ENCODE assay signal across 21 cellular contexts in the genomic region with DNA sequence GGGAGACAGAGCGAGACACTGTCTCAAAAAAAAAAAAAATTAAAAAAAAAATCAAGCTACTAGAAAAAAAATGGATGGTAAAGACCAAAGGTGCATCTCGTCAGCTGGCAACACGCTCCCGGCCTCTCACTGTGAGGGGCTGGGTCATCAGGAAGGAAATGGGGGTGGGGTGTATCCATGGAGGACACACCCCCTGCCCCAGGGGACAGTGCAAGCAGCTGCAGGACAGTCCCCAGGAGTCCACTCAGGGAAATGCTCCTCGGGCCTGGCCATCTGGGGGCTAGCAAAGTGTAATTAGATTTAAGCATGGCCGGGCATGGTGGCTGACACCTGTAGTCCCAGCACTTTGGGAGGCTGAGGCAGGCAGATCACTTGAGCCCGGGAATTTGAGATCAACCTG.
"Had no signal": no experiment of that assay in that cellular context is flagged by ENCODE, and none has a peak within 500 bp of the region (broad histone marks: within the 10 kb centered on the region; RNA-seq: fewer than 3 reads in every experiment).

No MANE protein-coding gene starts in this region.

- H3K27ac ChIP-seq: adrenal gland, hepatocyte, neutrophil, transverse colon, uterus, WERI-Rb-1 had no signal

- ATAC-seq: activated naive CD4-positive, alpha-beta T cell treated with anti-CD3 and anti-CD28 coated beads, Interleukin-2, amount 50 U/mL, for 72 hours; activated T-cell treated with anti-CD3 and anti-CD28 coated beads, Interleukin-2, amount 50 U/mL, for 72 hours; left colon had no signal

- H3K9me3 ChIP-seq: adrenal gland, esophagus squamous epithelium, neutrophil, transverse colon, uterus had no signal

- H3K4me3 ChIP-seq: adrenal gland, esophagus squamous epithelium, hepatocyte, lung, transverse colon, uterus had no signal

- H3K4me1 ChIP-seq: adrenal gland, transverse colon, uterus had no signal

- H3K36me3 ChIP-seq: transverse colon, uterus, WERI-Rb-1 had no signal

- H3K79me2 ChIP-seq: hepatocyte had no signal

- H2AFZ ChIP-seq: hepatocyte had no signal

- H3K27me3 ChIP-seq: adrenal gland, esophagus squamous epithelium, hepatocyte, neutrophil, transverse colon, uterus had no signal

- FAIRE-seq: bronchial epithelial cell, islet of Langerhans had no signal

- H3K4me2 ChIP-seq: hepatocyte had no signal

- DNase-seq: activated CD4-positive, alpha-beta T cell treated with anti-CD3 and anti-CD28 coated beads, Interleukin-2, amount 50 U/mL, for 4 hours; activated effector memory CD4-positive, alpha-beta T cell treated with anti-CD3 and anti-CD28 coated beads, Interleukin-2, amount 50 U/mL, for 16 hours; activated T-cell treated with anti-CD3 and anti-CD28 coated beads, Interleukin-2, amount 50 U/mL, for 72 hours; effector memory CD4-positive, alpha-beta T cell; esophagus squamous epithelium; left colon; natural killer cell; stimulated activated CD4-positive, alpha-beta T cell treated with anti-CD3 and anti-CD28 coated beads, Interleukin-1b, Interleukin-23, amount 100 ng/mL, for 48 hours; stimulated activated naive CD4-positive, alpha-beta T cell treated with Interleukin-2 at 50 U/mL for 16 hours; substantia nigra; T-helper 2 cell; transverse colon; uterus; WERI-Rb-1 had no signal
